Comparison of ENCODE assay signal across 6 cellular contexts in the genomic region with DNA sequence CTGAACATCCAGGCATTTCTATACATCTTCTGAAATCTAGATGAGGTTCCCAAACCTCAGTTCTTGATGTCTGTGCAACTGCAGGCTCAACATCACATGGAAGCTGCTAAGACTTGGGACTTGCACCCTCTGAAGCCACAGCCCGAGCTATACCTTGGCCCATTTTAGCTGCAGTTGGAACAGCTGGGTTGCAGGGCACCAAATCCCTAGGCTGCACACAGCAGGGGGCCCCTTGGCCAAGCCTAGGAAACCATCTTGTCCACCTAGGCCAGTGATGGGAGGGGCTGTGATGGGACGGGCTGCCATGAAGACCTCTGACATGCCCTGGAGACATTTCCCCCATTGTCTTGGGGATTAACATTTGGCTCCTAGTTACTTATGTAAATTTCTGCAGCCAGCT.
"Had no signal": no experiment of that assay in that cellular context is flagged by ENCODE, and none has a peak within 500 bp of the region (broad histone marks: within the 10 kb centered on the region; RNA-seq: fewer than 3 reads in every experiment).

No MANE protein-coding gene starts in this region.

- H3K4me3 ChIP-seq: K562 had no signal

- H3K27ac ChIP-seq: HL-60 had no signal

- ATAC-seq: HepG2, K562 had no signal

- DNase-seq: IMR-90, KBM-7, KG1 had no signal
